In genomic region chr1:172449012-172449584, GRCh38 we compare ENCODE assay signal across 1 cellular context.
A peak's percentile ranks its signal among the peaks of the same experiment; 100 is the strongest.
TF ChIP-seq lines count a peak whose summit lies in the region.

No MANE protein-coding gene starts in this region.

TF ChIP-seq in HepG2, 621 proteins besides CTCF, POLR2A, EP300 and RAD21 (continued from another document and continues in another):
- TF ChIP-seq TAF15 (IDR thresholded peaks at IDR 0.05; ENCODE audit: low read depth, low read length, poor library complexity, severe bottlenecking) (no peak), SIX4 (CRISPR knock-in tag; IDR thresholded peaks at IDR 0.05) (0 out of 2 replicates have a peak, but pooled peaks have one; percentile 33), KLF16 (CRISPR knock-in tag; IDR thresholded peaks at IDR 0.05) (peak in 1 of 2 experiments; percentile 29; a peak in 2 of 4 replicates), ZNF292 (CRISPR knock-in tag; IDR thresholded peaks at IDR 0.05; ENCODE audit: borderline replicate concordance, low read depth) (peak; percentile 68; the same call in 1 of the 2 replicates), SP2 (CRISPR knock-in tag; IDR thresholded peaks at IDR 0.05) (no peak), ZNF639 (CRISPR knock-in tag; conservative IDR thresholded peaks at IDR 0.05) (no peak), SOX5 (CRISPR knock-in tag; IDR thresholded peaks at IDR 0.05; ENCODE audit: borderline replicate concordance) (peak; percentile 51; the same call in 1 of the 2 replicates), NFE2L2 (IDR thresholded peaks at IDR 0.05; ENCODE audit: low read length) (0 out of 2 replicates have a peak, but pooled peaks have one; percentile 4), ZNF510 (CRISPR knock-in tag; IDR thresholded peaks at IDR 0.05; ENCODE audit: low read depth) (no peak), REST (IDR thresholded peaks at IDR 0.05; ENCODE audit: borderline replicate concordance in 1 of 2, low read depth in 1 of 2, low read length in 2 of 2) (peak in 1 of 2 experiments; percentile 44; a peak in 1 of 4 replicates), DPF2 (CRISPR knock-in tag; IDR thresholded peaks at IDR 0.05; ENCODE audit: borderline replicate concordance, low read depth) (0 out of 2 replicates have a peak, but pooled peaks have one; percentile 53), MAFK (conservative IDR thresholded peaks at IDR 0.05 in 1 of 2, IDR thresholded peaks at IDR 0.05 in 1 of 2; ENCODE audit: low read length in 2 of 2) (peak; percentile 75 to 80), NFKBIZ (CRISPR knock-in tag; IDR thresholded peaks at IDR 0.05) (peak; percentile 37; the same call in 1 of the 2 replicates), FOXO1 (CRISPR knock-in tag; IDR thresholded peaks at IDR 0.05) (peak; percentile 52; the same call in 1 of the 2 replicates), ARID5B (CRISPR knock-in tag; IDR thresholded peaks at IDR 0.05) (peak; percentile 83), ZBTB37 (CRISPR knock-in tag; IDR thresholded peaks at IDR 0.05) (no peak), SALL1 (CRISPR knock-in tag; IDR thresholded peaks at IDR 0.05) (peak; percentile 85), RARA (CRISPR knock-in tag; IDR thresholded peaks at IDR 0.05) (peak; percentile 65), ELF1 (CRISPR knock-in tag; IDR thresholded peaks at IDR 0.05) (0 out of 2 replicates have a peak, but pooled peaks have one; percentile 12), ZNF335 (CRISPR knock-in tag; IDR thresholded peaks at IDR 0.05) (peak; percentile 83; the same call in 1 of the 2 replicates), TFAP4 (IDR thresholded peaks at IDR 0.05; ENCODE audit: borderline replicate concordance, low read depth) (peak; percentile 48; the same call in 1 of the 2 replicates), FOXK2 (IDR thresholded peaks at IDR 0.05) (peak; percentile 55; the same call in 1 of the 2 replicates), ZNF772 (CRISPR knock-in tag; IDR thresholded peaks at IDR 0.05) (no peak), FLYWCH1 (CRISPR knock-in tag; IDR thresholded peaks at IDR 0.05) (no peak), TCF7 (IDR thresholded peaks at IDR 0.05; ENCODE audit: low read depth) (peak; percentile 69), ZNF3 (CRISPR knock-in tag; IDR thresholded peaks at IDR 0.05) (peak; percentile 38; the same call in 1 of the 2 replicates), GABPA (IDR thresholded peaks at IDR 0.05; ENCODE audit: low read depth, low read length) (no peak), GABPA (CRISPR knock-in tag; IDR thresholded peaks at IDR 0.05; ENCODE audit: low read depth) (peak; percentile 53), ZNF264 (CRISPR knock-in tag; IDR thresholded peaks at IDR 0.05) (0 out of 2 replicates have a peak, but pooled peaks have one; percentile 7), GATAD1 (CRISPR knock-in tag; IDR thresholded peaks at IDR 0.05) (peak; percentile 47; the same call in 1 of the 2 replicates), ARID3A (IDR thresholded peaks at IDR 0.05; ENCODE audit: low read depth, low read length) (peak; percentile 50; the same call in 1 of the 2 replicates), HOMEZ (CRISPR knock-in tag; IDR thresholded peaks at IDR 0.05; ENCODE audit: low read depth) (peak; percentile 52; the same call in 1 of the 2 replicates), ZBTB43 (CRISPR knock-in tag; conservative IDR thresholded peaks at IDR 0.05) (peak; percentile 77), JUNB (CRISPR knock-in tag; IDR thresholded peaks at IDR 0.05; ENCODE audit: borderline replicate concordance) (peak; percentile 67; the same call in 1 of the 2 replicates), ARID4A (CRISPR knock-in tag; IDR thresholded peaks at IDR 0.05; ENCODE audit: borderline replicate concordance) (peak; percentile 2; the same call in 1 of the 2 replicates), RFXANK (CRISPR knock-in tag; IDR thresholded peaks at IDR 0.05) (0 out of 2 replicates have a peak, but pooled peaks have one; percentile 16)
